In the genomic region with DNA sequence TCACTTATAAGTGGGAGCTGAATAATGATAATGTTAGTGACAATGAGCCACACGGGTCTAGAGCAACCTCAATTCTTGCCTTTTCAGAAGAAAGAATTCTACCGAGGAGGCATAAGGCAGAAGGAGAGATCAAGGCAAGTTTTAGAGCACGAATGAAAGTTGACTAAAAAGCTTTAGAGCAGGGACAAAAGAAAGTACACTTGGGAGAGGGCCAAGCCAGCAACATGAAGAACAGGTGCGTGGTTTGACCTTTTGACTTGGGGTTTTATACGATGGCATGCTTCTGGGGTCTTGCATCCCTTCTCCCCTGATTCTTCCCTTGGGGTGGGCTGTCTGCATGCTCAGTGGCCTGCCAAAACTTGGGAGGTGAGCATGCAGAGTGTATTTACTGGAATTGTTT, we compare ENCODE assay signal across 29 cellular contexts.
"Had no signal": no experiment of that assay in that cellular context is flagged by ENCODE, and none has a peak within 500 bp of the region (broad histone marks: within the 10 kb centered on the region; RNA-seq: fewer than 3 reads in every experiment).

No MANE protein-coding gene starts in this region.

- H3K27ac ChIP-seq: SK-N-MC had no signal

- DNase-seq: Karpas-422, KG1, MM.1S, MV-4-11, NCI-H1092, NCI-H1105 treated with DMSO at 0.1 percent for 48 hours, NCI-H1417, NCI-H1436, NCI-H1694, NCI-H187, NCI-H1930, NCI-H2029 treated with DMSO at 0.1 percent for 48 hours, NCI-H2081 treated with DMSO at 0.1 percent for 48 hours, NCI-H2107, NCI-H2171, NCI-H226, NCI-H446 treated with DMSO at 0.1 percent for 48 hours, NCI-H510A, NCI-H524, NCI-H526, NCI-H69, NCI-H748 treated with DMSO at 0.1 percent for 48 hours, NCI-H82, Right ventricle myocardium superior, SHP77 treated with DMSO at 0.1 percent for 48 hours, T-cell had no signal

- FAIRE-seq: RCC 7860 had no signal

- ATAC-seq: SK-N-SH treated with all-trans-retinoic acid at 6 μM for 48 hours, T-cell had no signal

- H3K4me3 ChIP-seq: SK-N-MC had no signal
